8 cellular contexts compared by ENCODE assay signal in the genomic region with DNA sequence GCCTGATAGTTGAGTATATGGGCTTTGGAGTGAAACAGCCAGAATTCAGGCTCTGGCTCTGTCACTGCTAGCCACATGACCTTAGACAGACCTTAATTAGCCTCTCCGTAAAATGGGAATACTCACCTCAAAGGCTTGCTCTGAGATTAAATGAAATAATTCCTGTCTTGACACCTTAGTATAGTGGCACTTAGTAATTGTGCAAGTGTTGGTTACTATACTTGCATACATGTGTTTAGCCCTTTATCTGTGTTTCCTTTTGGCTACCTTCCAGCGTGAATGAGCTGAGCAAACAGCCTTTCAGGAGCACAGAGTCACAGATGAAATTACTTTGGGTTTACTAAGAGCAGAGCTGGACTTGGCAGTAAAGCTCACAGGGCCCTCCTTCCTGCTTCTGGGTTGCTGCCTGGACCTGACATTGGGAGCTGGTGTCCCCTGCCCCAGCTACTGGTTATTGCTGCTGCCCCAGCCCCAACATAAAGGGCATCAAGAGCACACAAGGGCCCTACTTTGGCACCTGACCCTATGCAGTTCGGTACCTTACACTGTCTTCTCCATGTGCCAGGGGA. TPM values are rescaled to one million over a fixed set of nuclear protein-coding genes. Genes with fewer than 3 reads are reported as not detected.
A peak's percentile ranks its signal among the peaks of the same experiment; 100 is the strongest.
DNase-seq lines count a peak whose midpoint lies in the region; ATAC-seq, FAIRE-seq and TF ChIP-seq lines count a peak whose summit lies in the region.

No MANE protein-coding gene starts in this region.

- H4K20me1 ChIP-seq in endothelial cell of umbilical vein (replicated peaks; ENCODE audit: control insufficient read depth, extremely low read depth, insufficient read depth, low read length): no peaks in the 10 kb centered on the region

- no peaks in the 10 kb centered on the region for H3K9me3 ChIP-seq in endothelial cell of umbilical vein (replicated peaks; ENCODE audit: control insufficient read depth, insufficient read depth, low read length)
- H3K9me3 ChIP-seq in kidney (ENCODE audit: control insufficient read depth in 1 of 2, low read length in 2 of 2): no peaks in the 10 kb centered on the region

- H3K79me2 ChIP-seq in endothelial cell of umbilical vein (ENCODE audit: control insufficient read depth, insufficient read depth, low read length): no peaks in the 10 kb centered on the region

- H3K27ac ChIP-seq in endothelial cell of umbilical vein (ENCODE audit: insufficient read depth, low read depth, low read length) (no peak overlapping the region), kidney (ENCODE audit: low read depth in 2 of 2, low read length in 2 of 2) (no peak overlapping the region)

- FAIRE-seq in endothelial cell of umbilical vein (lab: Jason Lieb, UNC) (peak; percentile 8), kidney (lab: Jason Lieb, UNC) (no peak)

- intact Hi-C loops in endothelial cell of umbilical vein (cut with micrococcal nuclease) (no loop called here), kidney (cut with DNase I) (no loop called here)

- no peak overlapping the region for H3K9ac ChIP-seq in endothelial cell of umbilical vein (replicated peaks; ENCODE audit: extremely low read depth, insufficient read depth, low read length)
- no peak overlapping the region for H3K9ac ChIP-seq in kidney (ENCODE audit: low read length in 2 of 2)

- H3K9me1 ChIP-seq in endothelial cell of umbilical vein (replicated peaks; ENCODE audit: control insufficient read depth, extremely low read depth, insufficient read depth, low read length): no peaks in the 10 kb centered on the region

- H3K4me1 ChIP-seq in endothelial cell of umbilical vein (ENCODE audit: control insufficient read depth, extremely low read depth, insufficient read depth, low read length) (no peaks in the 10 kb centered on the region), kidney (ENCODE audit: control insufficient read depth in 1 of 2, insufficient read depth in 1 of 2, low read depth in 1 of 2, low read length in 2 of 2) (peaks cover 8 to 17% of the 10 kb centered on the region in 2 donors)

- CTCF ChIA-PET in endothelial cell of umbilical vein (lab: Charles Lee): interaction anchor here (3.4 kb wide), 1 partner anchor 162 kb away, joined by 11 read pairs; no protein-coding TSS in a partner anchor

- POLR2A ChIA-PET in endothelial cell of umbilical vein (lab: Charles Lee): no interaction called here

- no peak for TF ChIP-seq CTCF in endothelial cell of umbilical vein (IDR thresholded peaks at IDR 0.05; ENCODE audit: extremely low read depth in 1 of 2, insufficient read depth in 1 of 2, low read depth in 1 of 2, low read length in 2 of 2)
- no peak for TF ChIP-seq CTCF in kidney (IDR thresholded peaks at IDR 0.05; ENCODE audit: borderline replicate concordance, extremely low read depth, insufficient read depth)

- dilution Hi-C loops in endothelial cell of umbilical vein (cut with MboI; ENCODE audit: extremely low pct_ligation_motif_present, low sequenced_read_pairs): no loop called here

- BruUV-seq in endothelial cell of umbilical vein (replicated peaks; lab: Mats Ljungman, UMichigan): no TSS peak

- H3K27me3 ChIP-seq in endothelial cell of umbilical vein (ENCODE audit: control insufficient read depth in 2 of 2, insufficient read depth in 2 of 2, low read length in 2 of 2): no peaks in the 10 kb centered on the region

- H2AFZ ChIP-seq in endothelial cell of umbilical vein (ENCODE audit: low read depth, low read length): no peak overlapping the region

- no peak overlapping the region for H3K4me2 ChIP-seq in endothelial cell of umbilical vein (ENCODE audit: insufficient read depth, low read length)

- no peak for ATAC-seq in GM21515 (IDR thresholded peaks at IDR 0.05; ENCODE audit: unreplicated experiment)

- H3K36me3 ChIP-seq in endothelial cell of umbilical vein (ENCODE audit: control insufficient read depth in 2 of 2, extremely low read depth in 1 of 2, insufficient read depth in 2 of 2, low read length in 2 of 2) (peaks cover 0 to 3% of the 10 kb centered on the region in 2 experiments), kidney (ENCODE audit: control insufficient read depth in 1 of 2, insufficient read depth in 2 of 2, low read length in 2 of 2) (peaks cover 2 to 4% of the 10 kb centered on the region in 2 donors)

- TF ChIP-seq POLR2A in endothelial cell of umbilical vein (IDR thresholded peaks at IDR 0.05; ENCODE audit: low read depth, low read length): no peak

- DNase-seq in Daoy (ENCODE audit: low read depth) (peak; percentile 20), NCI-H510A treated with DMSO at 0.1 percent for 48 hours (lab: John Stamatoyannopoulos, UW) (peak; percentile 21), endothelial cell of umbilical vein (ENCODE audit: low read depth, low spot score) (peak; percentile 55), non-pigmented ciliary epithelial cell (ENCODE audit: low read depth) (peak; percentile 41), occipital lobe (lab: John Stamatoyannopoulos, UW) (no peak), kidney (no peak)
- DNase-seq in NK-92 treated with Interleukin-12 subunit alpha and Interleukin-12 subunit beta, amount 100 ng/mL, for 24 hours (lab: John Stamatoyannopoulos, UW): no peak

- H3K4me3 ChIP-seq in endothelial cell of umbilical vein (replicated peaks in 1 of 3; ENCODE audit: insufficient read depth in 1 of 3, low read depth in 1 of 3, low read length in 3 of 3) (no peak overlapping the region), kidney (ENCODE audit: low read length in 2 of 2) (no peak overlapping the region)

TF ChIP-seq in endothelial cell of umbilical vein, 7 proteins besides CTCF, POLR2A, EP300 and RAD21:
- TF ChIP-seq JUN (IDR thresholded peaks at IDR 0.05; ENCODE audit: borderline replicate concordance, insufficient read depth, insufficient read length, low read depth): no peak
- TF ChIP-seq MYC (IDR thresholded peaks at IDR 0.05; ENCODE audit: low read depth, low read length): no peak
- TF ChIP-seq MAX (IDR thresholded peaks at IDR 0.05; ENCODE audit: insufficient read depth, insufficient read length): no peak
- TF ChIP-seq EZH2 (IDR thresholded peaks at IDR 0.05; ENCODE audit: borderline replicate concordance, low read depth, low read length, severe bottlenecking): no peak
- TF ChIP-seq GATA2 (IDR thresholded peaks at IDR 0.05; ENCODE audit: insufficient read depth, insufficient read length, low read depth, low read length): no peak
- no peak for TF ChIP-seq FOS (IDR thresholded peaks at IDR 0.05; ENCODE audit: borderline replicate concordance, insufficient read depth, low read length)
- no peak for TF ChIP-seq POLR2AphosphoS5 (IDR thresholded peaks at IDR 0.05; ENCODE audit: insufficient read depth, low read depth, low read length)

RNA-seq across cellular contexts. Expression of gene CD164, which starts 32.8 kb away (rescaled TPM):
- 163 and 185 TPM in 2 replicates for total RNA-seq in Daoy (2014; rRNA removed; shearing (Covaris generic))
- total RNA-seq in endothelial cell of umbilical vein (162 and 172 TPM in 2 replicates), occipital lobe (67.1 TPM), kidney (267 TPM)
- polyA plus RNA-seq in endothelial cell of umbilical vein (116 and 129 TPM in 2 replicates), kidney (ENCODE audit: insufficient read depth, low read depth, low replicate concordance) (205 TPM)
- 90.8 and 92.7 TPM in 2 replicates for polyA plus RNA-seq in endothelial cell of umbilical vein (2011; cell fraction: cytosol; rRNA removed)
- polyA plus RNA-seq in endothelial cell of umbilical vein (2011; cell fraction: nucleus; rRNA removed): 57.4 and 85.7 TPM in 2 replicates
- 113 and 151 TPM in 2 replicates for polyA plus RNA-seq in endothelial cell of umbilical vein (2012)
- 258 and 280 TPM in 2 replicates for polyA minus RNA-seq in endothelial cell of umbilical vein
- polyA minus RNA-seq in endothelial cell of umbilical vein (2011; cell fraction: cytosol; rRNA and poly(A)+ RNA removed): 167 TPM
- polyA minus RNA-seq in endothelial cell of umbilical vein (2011; cell fraction: nucleus; rRNA and poly(A)+ RNA removed): 105 and 111 TPM in 2 replicates

Comparison
In these comparisons a context has a peak if more than half of its experiments do, and no peak if none do; other contexts are left out.
1. DNase-seq: peak in Daoy (single experiment), NCI-H510A treated with DMSO at 0.1 percent for 48 hours (single experiment), endothelial cell of umbilical vein (single experiment) and non-pigmented ciliary epithelial cell (single experiment); none in NK-92 treated with Interleukin-12 subunit alpha and Interleukin-12 subunit beta, amount 100 ng/mL, for 24 hours (single experiment), occipital lobe (single experiment) and kidney (single experiment).